ENCODE assay signal across 5 cellular contexts in genomic region chr10:66880292-66880691, GRCh38. TPM values are rescaled to one million over a fixed set of nuclear protein-coding genes. Genes with fewer than 3 reads are reported as not detected.
"Had no signal": no experiment of that assay in that cellular context is flagged by ENCODE, and none has a peak within 500 bp of the region (broad histone marks: within the 10 kb centered on the region; RNA-seq: fewer than 3 reads in every experiment).

No MANE protein-coding gene starts in this region.

- ATAC-seq: GM23338 had no signal

- DNase-seq: H9, HCEC 1CT, IMR-90 had no signal

- H3K4me3 ChIP-seq: GM23338 had no signal

RNA-seq across cellular contexts. Expression of gene LRRTM3, which starts 45.5 kb away (rescaled TPM):
- total RNA-seq: HT-29 had no signal
- polyA plus RNA-seq: IMR-90 had no signal
